ENCODE assay signal across 8 cellular contexts in the genomic region with DNA sequence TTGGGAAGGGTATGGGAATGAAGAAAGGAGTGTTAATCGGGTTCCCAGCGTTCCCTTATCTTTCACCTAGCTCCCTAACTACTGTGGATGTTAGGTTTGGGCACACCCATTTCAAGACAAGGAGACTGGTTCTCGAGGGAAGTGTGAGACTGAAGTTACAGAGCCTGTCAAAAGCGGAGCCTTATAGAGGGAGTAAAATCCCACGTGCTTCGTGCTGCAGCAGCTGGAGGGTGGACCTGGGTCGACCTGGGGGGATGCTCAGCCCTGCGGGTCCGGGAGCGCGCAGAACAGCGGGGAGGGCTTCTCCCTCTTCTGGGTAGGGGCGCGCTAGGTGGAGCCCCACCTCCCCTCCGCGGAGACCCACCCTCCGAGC. TPM values are rescaled to one million over a fixed set of nuclear protein-coding genes. Genes with fewer than 3 reads are reported as not detected.
DNase-seq lines count a peak whose midpoint lies in the region; ATAC-seq and TF ChIP-seq lines count a peak whose summit lies in the region.

No MANE protein-coding gene starts in this region.

- H3K4me3 Mint-ChIP-seq in T-helper 2 cell treated with Interferon-gamma antibody and Interleukin-4, amounts not matched to agents 5 μg/mL and 100 μg/mL, for 36 hours = peak overlapping the region; percentile 82

- peak; percentile 34 for ATAC-seq in HG02884 (IDR thresholded peaks at IDR 0.05; ENCODE audit: unreplicated experiment)

- H3K4me1 ChIP-seq in NT2/D1 (ENCODE audit: insufficient read depth, insufficient read length) = peaks cover 3% of the 10 kb centered on the region
- H3K4me1 ChIP-seq in colonic mucosa = peaks cover 7% of the 10 kb centered on the region
- H3K4me1 ChIP-seq in muscle layer of duodenum (ENCODE audit: control insufficient read depth in 1 of 2, insufficient read depth in 2 of 2, low read length in 2 of 2) = peaks cover 7 to 11% of the 10 kb centered on the region in 2 donors

- H3K9me3 Mint-ChIP-seq in T-helper 2 cell treated with Interferon-gamma antibody and Interleukin-4, amounts not matched to agents 5 μg/mL and 100 μg/mL, for 36 hours = no peaks in the 10 kb centered on the region

- H3K36me3 ChIP-seq in NT2/D1 (ENCODE audit: insufficient read depth, insufficient read length, low read length) = peaks cover 30% of the 10 kb centered on the region
- H3K36me3 ChIP-seq in colonic mucosa = peaks cover 3% of the 10 kb centered on the region
- H3K36me3 ChIP-seq in muscle layer of duodenum (ENCODE audit: control insufficient read depth in 1 of 2, insufficient read depth in 2 of 2, low read length in 2 of 2) = peaks cover 20 to 22% of the 10 kb centered on the region in 2 donors

- no peak for DNase-seq in T-helper 2 cell treated with Interferon-gamma antibody and Interleukin-4, amounts not matched to agents 5 μg/mL and 100 μg/mL, for 36 hours (ENCODE audit: low spot score)
- DNase-seq in T-helper 2 cell (no peak), NT2/D1 (ENCODE audit: low read depth, low spot score) (no peak), colonic mucosa (no peak), SW480 (ENCODE audit: low spot score) (no peak), activated gamma-delta T cell (lab: John Stamatoyannopoulos, UW) (no peak)

- H3K27me3 ChIP-seq in NT2/D1 (ENCODE audit: insufficient read depth, insufficient read length) = peaks cover 34% of the 10 kb centered on the region
- H3K27me3 ChIP-seq in colonic mucosa = no peaks in the 10 kb centered on the region
- no peaks in the 10 kb centered on the region for H3K27me3 ChIP-seq in muscle layer of duodenum (ENCODE audit: low read depth, low read length)

- intact Hi-C loops in colonic mucosa (cut with DNase I) = no loop called here

- peak overlapping the region; percentile 55 for H3K27ac Mint-ChIP-seq in T-helper 2 cell treated with Interferon-gamma antibody and Interleukin-4, amounts not matched to agents 5 μg/mL and 100 μg/mL, for 36 hours

- H3K4me3 ChIP-seq in NT2/D1 (ENCODE audit: insufficient read length, low read depth) = peak overlapping the region; percentile 53
- peak overlapping the region; percentile 83 for H3K4me3 ChIP-seq in colonic mucosa
- peak overlapping the region; percentile 59 to 94 for H3K4me3 ChIP-seq in muscle layer of duodenum (ENCODE audit: low read depth in 1 of 2, low read length in 2 of 2)

- H3K27ac ChIP-seq in colonic mucosa (no peak overlapping the region), muscle layer of duodenum (ENCODE audit: low read length) (no peak overlapping the region)

- peaks cover 28% of the 10 kb centered on the region for H3K27me3 Mint-ChIP-seq in T-helper 2 cell treated with Interferon-gamma antibody and Interleukin-4, amounts not matched to agents 5 μg/mL and 100 μg/mL, for 36 hours (ENCODE audit: low read depth)

- no peak for TF ChIP-seq CTCF in colonic mucosa (IDR thresholded peaks at IDR 0.05)

- H3K9ac ChIP-seq in NT2/D1 (ENCODE audit: insufficient read length, low read depth) (peak overlapping the region; percentile 67), colonic mucosa (ENCODE audit: low read depth in 2 of 2, low read length in 2 of 2) (peak overlapping the region in 1 of 2 donors; percentile 5)

- peaks cover 31% of the 10 kb centered on the region for H3K36me3 Mint-ChIP-seq in T-helper 2 cell treated with Interferon-gamma antibody and Interleukin-4, amounts not matched to agents 5 μg/mL and 100 μg/mL, for 36 hours (ENCODE audit: low read depth)

- H3K9me3 ChIP-seq in NT2/D1 (ENCODE audit: insufficient read depth, low read length) (no peaks in the 10 kb centered on the region), colonic mucosa (no peaks in the 10 kb centered on the region), muscle layer of duodenum (ENCODE audit: control insufficient read depth in 1 of 2, low read length in 2 of 2) (no peaks in the 10 kb centered on the region)

- H3K4me1 Mint-ChIP-seq in T-helper 2 cell treated with Interferon-gamma antibody and Interleukin-4, amounts not matched to agents 5 μg/mL and 100 μg/mL, for 36 hours (ENCODE audit: low read depth) = peaks cover 24% of the 10 kb centered on the region

RNA-seq across cellular contexts. Expression of a gene that starts 0.3 kb away (rescaled TPM):
- total RNA-seq in colonic mucosa = 10 to 100 TPM; 84.7 to 96.0 TPM

RNA-seq across cellular contexts. Expression of a gene that starts 28.1 kb away (rescaled TPM):
- not detected for total RNA-seq in colonic mucosa
